Comparison of ENCODE assay signal across 17 cellular contexts in genomic region chr1:213925783-213926182, GRCh38.
DNase-seq lines count a peak whose midpoint lies in the region; ATAC-seq, FAIRE-seq and TF ChIP-seq lines count a peak whose summit lies in the region.
"Had no signal": no experiment of that assay in that cellular context is flagged by ENCODE, and none has a peak within 500 bp of the region (broad histone marks: within the 10 kb centered on the region; RNA-seq: fewer than 3 reads in every experiment).

No MANE protein-coding gene starts in this region.

- no peaks in the 10 kb centered on the region for H4K20me1 ChIP-seq in endothelial cell of umbilical vein (replicated peaks; ENCODE audit: control insufficient read depth, extremely low read depth, insufficient read depth, low read length)
- H4K20me1 ChIP-seq: BLaER1 treated with 17β-estradiol and CSF1 and Interleukin-3, amounts not matched to agents 10 nM and 100 nM had no signal

- H2AFZ ChIP-seq in endothelial cell of umbilical vein (ENCODE audit: low read depth, low read length) (no peak overlapping the region), mesenchymal stem cell (ENCODE audit: low read depth, low read length) (peak overlapping the region; percentile 14)
- H2AFZ ChIP-seq: GM23338 had no signal

- H3K23ac ChIP-seq in mesenchymal stem cell (ENCODE audit: low read length in 2 of 2) = no peak overlapping the region

- no peak overlapping the region for H2BK15ac ChIP-seq in mesenchymal stem cell (ENCODE audit: low read depth, poor library complexity, severe bottlenecking)

- no peak overlapping the region for H3K4me2 ChIP-seq in endothelial cell of umbilical vein (ENCODE audit: insufficient read depth, low read length)
- H3K4me2 ChIP-seq in mesenchymal stem cell (ENCODE audit: low read length, poor library complexity, severe bottlenecking) = no peak overlapping the region
- H3K4me2 ChIP-seq: BLaER1 treated with 17β-estradiol and CSF1 and Interleukin-3, amounts not matched to agents 10 nM and 100 nM; GM23338 had no signal

- CTCF ChIA-PET in endothelial cell of umbilical vein (lab: Charles Lee) = no interaction called here

- H3K4ac ChIP-seq in mesenchymal stem cell (ENCODE audit: low read depth in 1 of 2, low read length in 2 of 2) = no peak overlapping the region

- H2AK5ac ChIP-seq in mesenchymal stem cell (ENCODE audit: low read length, severe bottlenecking) = no peak overlapping the region

- WGBS in mesenchymal stem cell = 50% methylated on average over 3 of the region's 4 CpGs
- WGBS in right cardiac atrium = 64% methylated on average over 4 of the region's 4 CpGs

- no peaks in the 10 kb centered on the region for H3K36me3 ChIP-seq in endothelial cell of umbilical vein (ENCODE audit: control insufficient read depth in 2 of 2, extremely low read depth in 1 of 2, insufficient read depth in 2 of 2, low read length in 2 of 2)
- no peaks in the 10 kb centered on the region for H3K36me3 ChIP-seq in mesenchymal stem cell (ENCODE audit: control insufficient read depth in 1 of 2, insufficient read depth in 2 of 2, low read depth in 1 of 2, low read length in 2 of 2)
- H3K36me3 ChIP-seq: BLaER1 treated with 17β-estradiol and CSF1 and Interleukin-3, amounts not matched to agents 10 nM and 100 nM had no signal

- FAIRE-seq in endothelial cell of umbilical vein (lab: Jason Lieb, UNC) = no peak
- FAIRE-seq: G401.6, GM12891, GM19239, H54 had no signal

- no peak for TF ChIP-seq POLR2A in endothelial cell of umbilical vein (IDR thresholded peaks at IDR 0.05; ENCODE audit: low read depth, low read length)

- BruUV-seq in endothelial cell of umbilical vein (replicated peaks; lab: Mats Ljungman, UMichigan) = no TSS peak

- intact Hi-C loops in endothelial cell of umbilical vein (cut with micrococcal nuclease) (no loop called here), right cardiac atrium (cut with DNase I) (no loop called here)

- H4K91ac ChIP-seq in mesenchymal stem cell (ENCODE audit: low read length) = no peak overlapping the region

- H3K4me1 ChIP-seq in endothelial cell of umbilical vein (ENCODE audit: control insufficient read depth, extremely low read depth, insufficient read depth, low read length) (no peaks in the 10 kb centered on the region), mesenchymal stem cell (ENCODE audit: control insufficient read depth, insufficient read depth, low read depth, low read length) (no peaks in the 10 kb centered on the region), right cardiac atrium (ENCODE audit: control insufficient read depth, insufficient read depth, low read length) (no peaks in the 10 kb centered on the region)
- H3K4me1 ChIP-seq: BLaER1 treated with 17β-estradiol and CSF1 and Interleukin-3, amounts not matched to agents 10 nM and 100 nM had no signal

- H3K9me1 ChIP-seq in endothelial cell of umbilical vein (replicated peaks; ENCODE audit: control insufficient read depth, extremely low read depth, insufficient read depth, low read length) = no peaks in the 10 kb centered on the region

- dilution Hi-C loops in endothelial cell of umbilical vein (cut with MboI; ENCODE audit: extremely low pct_ligation_motif_present, low sequenced_read_pairs) = no loop called here

- H3K14ac ChIP-seq in mesenchymal stem cell (ENCODE audit: low read length in 2 of 2) = no peak overlapping the region

- no peaks in the 10 kb centered on the region for H3K79me2 ChIP-seq in endothelial cell of umbilical vein (ENCODE audit: control insufficient read depth, insufficient read depth, low read length)

- no peak overlapping the region for H3K18ac ChIP-seq in mesenchymal stem cell (ENCODE audit: low read depth in 1 of 2, low read length in 2 of 2)

- H3K4me3 ChIP-seq in endothelial cell of umbilical vein (replicated peaks in 1 of 3; ENCODE audit: insufficient read depth in 1 of 3, low read depth in 1 of 3, low read length in 3 of 3) (no peak overlapping the region), mesenchymal stem cell (ENCODE audit: insufficient read depth in 1 of 2, low read depth in 1 of 2, low read length in 2 of 2) (no peak overlapping the region), right cardiac atrium (ENCODE audit: low read length) (no peak overlapping the region)
- H3K4me3 ChIP-seq: BLaER1 treated with 17β-estradiol and CSF1 and Interleukin-3, amounts not matched to agents 10 nM and 100 nM; GM23338 had no signal

- no peak overlapping the region for H3K9ac ChIP-seq in endothelial cell of umbilical vein (replicated peaks; ENCODE audit: extremely low read depth, insufficient read depth, low read length)
- no peak overlapping the region for H3K9ac ChIP-seq in mesenchymal stem cell (ENCODE audit: low read length)
- H3K9ac ChIP-seq: BLaER1 treated with 17β-estradiol and CSF1 and Interleukin-3, amounts not matched to agents 10 nM and 100 nM had no signal

- peak; percentile 13 to 74 for DNase-seq in dermis microvascular lymphatic vessel endothelial cell (ENCODE audit: low read depth in 2 of 2)
- peak; percentile 16 for DNase-seq in endothelial cell of umbilical vein (ENCODE audit: low read depth, low spot score)
- no peak for DNase-seq in left lobe of liver (ENCODE audit: low spot score)
- no peak for DNase-seq in mesenchymal stem cell
- DNase-seq in right cardiac atrium = no peak
- DNase-seq in central memory CD4-positive, alpha-beta T cell = no peak
- DNase-seq: Calu3; CD8-positive, alpha-beta T cell; HFFc6 had no signal

- no peak overlapping the region for H2BK5ac ChIP-seq in mesenchymal stem cell (ENCODE audit: low read depth, low read length, poor library complexity, severe bottlenecking)

- H4K8ac ChIP-seq in mesenchymal stem cell (ENCODE audit: low read length) = no peak overlapping the region

- H3K27me3 ChIP-seq in endothelial cell of umbilical vein (ENCODE audit: control insufficient read depth in 2 of 2, insufficient read depth in 2 of 2, low read length in 2 of 2) (peaks cover 0 to 1% of the 10 kb centered on the region in 2 experiments), mesenchymal stem cell (ENCODE audit: control insufficient read depth in 1 of 2, insufficient read depth in 1 of 2, low read length in 2 of 2) (no peaks in the 10 kb centered on the region), right cardiac atrium (ENCODE audit: control insufficient read depth, insufficient read depth) (no peaks in the 10 kb centered on the region)
- H3K27me3 ChIP-seq: BLaER1 treated with 17β-estradiol and CSF1 and Interleukin-3, amounts not matched to agents 10 nM and 100 nM had no signal

- ATAC-seq in left lobe of liver (peak; percentile 17), right cardiac atrium (no peak), HG03432 (IDR thresholded peaks at IDR 0.05; ENCODE audit: unreplicated experiment) (no peak)
- ATAC-seq: CD8-positive, alpha-beta T cell; GM23338; HCT116 had no signal

- H3K9me3 ChIP-seq in endothelial cell of umbilical vein (replicated peaks; ENCODE audit: control insufficient read depth, insufficient read depth, low read length) = no peaks in the 10 kb centered on the region
- H3K9me3 ChIP-seq in mesenchymal stem cell (ENCODE audit: control insufficient read depth, low read length) = no peaks in the 10 kb centered on the region
- H3K9me3 ChIP-seq in right cardiac atrium (ENCODE audit: control insufficient read depth, low read length) = no peaks in the 10 kb centered on the region
- H3K9me3 ChIP-seq: BLaER1 treated with 17β-estradiol and CSF1 and Interleukin-3, amounts not matched to agents 10 nM and 100 nM had no signal

- H3K27ac ChIP-seq in endothelial cell of umbilical vein (ENCODE audit: insufficient read depth, low read depth, low read length) (no peak overlapping the region), mesenchymal stem cell (ENCODE audit: low read length, poor library complexity, severe bottlenecking) (no peak overlapping the region), right cardiac atrium (ENCODE audit: low read length) (no peak overlapping the region)
- H3K27ac ChIP-seq: BLaER1 treated with 17β-estradiol and CSF1 and Interleukin-3, amounts not matched to agents 10 nM and 100 nM had no signal

- POLR2A ChIA-PET in endothelial cell of umbilical vein (lab: Charles Lee) = no interaction called here

- no peaks in the 10 kb centered on the region for H3K79me1 ChIP-seq in mesenchymal stem cell (replicated peaks; ENCODE audit: low read length, poor library complexity, severe bottlenecking)

- H2BK120ac ChIP-seq in mesenchymal stem cell (ENCODE audit: low read depth, low read length) = no peak overlapping the region

- no peak for TF ChIP-seq CTCF in endothelial cell of umbilical vein (IDR thresholded peaks at IDR 0.05; ENCODE audit: extremely low read depth in 1 of 2, insufficient read depth in 1 of 2, low read depth in 1 of 2, low read length in 2 of 2)

- H2BK12ac ChIP-seq in mesenchymal stem cell (ENCODE audit: low read length in 2 of 2) = no peak overlapping the region

TF ChIP-seq in endothelial cell of umbilical vein, 7 proteins besides CTCF, POLR2A, EP300 and RAD21:
- TF ChIP-seq FOS (IDR thresholded peaks at IDR 0.05; ENCODE audit: borderline replicate concordance, insufficient read depth, low read length) = no peak
- TF ChIP-seq EZH2 (IDR thresholded peaks at IDR 0.05; ENCODE audit: borderline replicate concordance, low read depth, low read length, severe bottlenecking) = no peak
- no peak for TF ChIP-seq JUN (IDR thresholded peaks at IDR 0.05; ENCODE audit: borderline replicate concordance, insufficient read depth, insufficient read length, low read depth)
- TF ChIP-seq MYC (IDR thresholded peaks at IDR 0.05; ENCODE audit: low read depth, low read length) = no peak

Comparison
In these comparisons a context has a peak if more than half of its experiments do, and no peak if none do; other contexts are left out.
1. DNase-seq: peak in dermis microvascular lymphatic vessel endothelial cell (2 of 2) and endothelial cell of umbilical vein (single experiment); none in left lobe of liver (single experiment), mesenchymal stem cell (single experiment), right cardiac atrium (0 of 3) and central memory CD4-positive, alpha-beta T cell (single experiment).